9 cellular contexts compared by ENCODE assay signal in the genomic region with DNA sequence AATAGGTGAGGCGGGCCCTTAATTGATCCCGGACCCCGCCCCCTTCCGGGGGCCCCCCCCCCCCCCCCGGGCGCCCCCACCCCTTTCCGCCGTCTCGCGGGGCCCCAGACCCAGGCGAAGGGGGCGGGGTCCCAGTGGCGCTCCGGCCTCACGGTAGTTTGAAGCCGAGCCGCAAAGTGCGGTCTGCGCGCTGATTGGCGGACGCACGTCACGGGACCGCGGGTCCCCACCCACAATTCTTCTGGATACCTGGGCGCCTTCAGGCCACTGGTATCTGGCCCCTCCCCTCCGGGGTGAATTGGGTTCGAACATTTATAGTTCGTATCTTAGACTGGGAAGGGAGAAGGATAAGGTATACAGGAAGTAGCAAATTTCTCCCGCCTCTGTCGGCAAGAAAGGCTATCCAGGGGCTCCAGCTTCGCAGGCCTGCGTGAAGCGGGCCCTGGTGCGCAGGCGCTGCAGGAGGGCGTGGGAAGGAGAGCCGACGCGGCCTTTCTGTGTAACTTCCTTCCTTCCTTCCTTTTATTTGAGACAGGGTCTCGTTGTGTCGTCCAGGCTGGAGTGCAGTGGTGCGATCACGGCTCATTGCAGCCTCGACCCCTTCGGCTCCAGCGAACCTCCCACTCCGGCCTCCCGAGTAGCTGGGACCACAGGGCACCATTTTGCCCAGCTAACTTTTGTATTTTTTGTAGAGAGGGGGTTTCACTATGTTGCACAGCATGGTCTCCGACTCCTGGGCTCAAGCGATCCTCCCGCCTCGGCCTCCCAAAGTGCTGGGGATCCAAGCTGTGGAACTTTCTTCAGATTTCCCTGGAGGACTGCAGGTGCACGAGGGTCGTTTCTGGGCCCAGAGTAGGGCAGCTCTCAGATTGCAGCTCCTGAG. TPM values are rescaled to one million over a fixed set of nuclear protein-coding genes. Genes with fewer than 3 reads are reported as not detected.
DNase-seq lines count a peak whose midpoint lies in the region; ATAC-seq, FAIRE-seq and TF ChIP-seq lines count a peak whose summit lies in the region.
"Had no signal": no experiment of that assay in that cellular context is flagged by ENCODE, and none has a peak within 500 bp of the region (broad histone marks: within the 10 kb centered on the region; RNA-seq: fewer than 3 reads in every experiment).

No MANE protein-coding gene starts in this region.

- peaks cover 33% of the 10 kb centered on the region for H3K36me3 Mint-ChIP-seq in brain

- intact Hi-C loops in gastrocnemius medialis (cut with DNase I; ENCODE audit: low total_unique reads): loop anchor here (1.0 kb wide), 1 partner anchor 39 kb away; no protein-coding TSS in a partner anchor

- in situ Hi-C loops in gastrocnemius medialis (cut with MboI; ENCODE audit: low sequenced_read_pairs in 4 of 4): loop anchor here in 1 of 4 donors (5.0 kb wide), 1 partner anchor 38 kb away; no protein-coding TSS in a partner anchor

- H3K27ac ChIP-seq in 22Rv1: peak overlapping the region; percentile 100
- H3K27ac ChIP-seq in iPS DF 6.9 (ENCODE audit: low read length): no peak overlapping the region
- H3K27ac ChIP-seq in gastrocnemius medialis: peak overlapping the region; percentile 79 to 87 (median 82)

- peak; percentile 84 for ATAC-seq in HG03064 (IDR thresholded peaks at IDR 0.05; ENCODE audit: low read depth, unreplicated experiment)
- ATAC-seq in gastrocnemius medialis: peak; percentile 91 to 95

- H3K36me3 ChIP-seq in iPS DF 6.9 (ENCODE audit: control insufficient read depth, insufficient read depth, low read length) (peaks cover 2% of the 10 kb centered on the region; the same call in 1 of the 2 replicates), gastrocnemius medialis (peaks cover 0 to 15% of the 10 kb centered on the region in 2 donors)

- H3K4me3 Mint-ChIP-seq in brain: peak overlapping the region; percentile 91 to 98 (median 94)

- DNase-seq in NCI-H2107 (lab: John Stamatoyannopoulos, UW): peak; percentile 98
- peak; percentile 89 for DNase-seq in iPS DF 6.9 (ENCODE audit: low read depth, low spot score)
- peak; percentile 89 to 92 for DNase-seq in gastrocnemius medialis

- H3K9me3 ChIP-seq in iPS DF 6.9 (ENCODE audit: control insufficient read depth, insufficient read depth, low read length) (no peaks in the 10 kb centered on the region), gastrocnemius medialis (no peaks in the 10 kb centered on the region)

- H3K4me1 Mint-ChIP-seq in brain: peaks cover 43% of the 10 kb centered on the region

- H3K27me3 ChIP-seq in iPS DF 6.9 (ENCODE audit: control insufficient read depth, insufficient read depth, low read length) (no peaks in the 10 kb centered on the region), gastrocnemius medialis (no peaks in the 10 kb centered on the region)

- no CpG with 5 or more reads among the region's 56 CpGs for WGBS in iPS DF 6.9 (ENCODE audit: insufficient coverage, insufficient read length)

- peak; percentile 65 for TF ChIP-seq POLR2A in GM18526 (IDR thresholded peaks at IDR 0.05; ENCODE audit: extremely low read depth, insufficient read length)
- peak in 1 of 2 donors; percentile 8 for TF ChIP-seq POLR2A in gastrocnemius medialis (IDR thresholded peaks at IDR 0.05)

- H3K27me3 Mint-ChIP-seq in brain: peaks cover 9% of the 10 kb centered on the region

- H3K4me3 ChIP-seq in iPS DF 6.9 (ENCODE audit: low read length): peak overlapping the region; percentile 62; the same call in 1 of the 2 replicates
- peak overlapping the region; percentile 57 to 81 (median 72) for H3K4me3 ChIP-seq in gastrocnemius medialis

- H3K27ac Mint-ChIP-seq in brain: peak overlapping the region; percentile 86 to 99 (median 97)

- peaks cover 2 to 11% (median 10%) of the 10 kb centered on the region in 5 experiments for H3K9me3 Mint-ChIP-seq in brain

- peak; percentile 50 for FAIRE-seq in TTC549 (lab: Jason Lieb, UNC)
- FAIRE-seq: A204.1 had no signal

- TF ChIP-seq CTCF in 22Rv1 (IDR thresholded peaks at IDR 0.05): no peak
- no peak for TF ChIP-seq CTCF in brain (conservative IDR thresholded peaks at IDR 0.05)
- TF ChIP-seq CTCF in gastrocnemius medialis (IDR thresholded peaks at IDR 0.05 in 4 of 5, conservative IDR thresholded peaks at IDR 0.05 in 1 of 5): no peak

- H3K4me1 ChIP-seq in iPS DF 6.9 (ENCODE audit: control insufficient read depth, insufficient read depth, low read length): no peaks in the 10 kb centered on the region
- H3K4me1 ChIP-seq in gastrocnemius medialis: peaks cover 15% of the 10 kb centered on the region in 2 donors

RNA-seq across cellular contexts. Expression of gene HMGN1, which starts 0.6 kb away (rescaled TPM):
- polyA plus RNA-seq in brain (ENCODE audit: insufficient read depth, low read depth, low replicate concordance): 161 TPM
- total RNA-seq in gastrocnemius medialis: 10 to 100 TPM in 1 of 4 donors, 1 to 10 TPM in 3; 7.6 to 16.2 (median 9.1) TPM

RNA-seq across cellular contexts. Expression of gene BRWD1, which starts 36.0 kb away (rescaled TPM):
- 19.7 TPM for polyA plus RNA-seq in brain (ENCODE audit: insufficient read depth, low read depth, low replicate concordance)
- total RNA-seq in gastrocnemius medialis: 10 to 100 TPM; 42.2 to 65.7 (median 50.4) TPM
